In genomic region chr11:112004389-112004788, GRCh38 we compare ENCODE assay signal across 8 cellular contexts. TPM values are rescaled to one million over a fixed set of nuclear protein-coding genes. Genes with fewer than 3 reads are reported as not detected.
DNase-seq lines count a peak whose midpoint lies in the region; ATAC-seq and TF ChIP-seq lines count a peak whose summit lies in the region.

No MANE protein-coding gene starts in this region.

- dilution Hi-C loops in mammary epithelial cell (cut with HindIII; ENCODE audit: low sequenced_read_pairs), result no loop called here

- H3K27me3 ChIP-seq in mammary epithelial cell (ENCODE audit: insufficient read depth, low read length), result no peaks in the 10 kb centered on the region
- H3K27me3 ChIP-seq in breast epithelium, result no peaks in the 10 kb centered on the region
- H3K27me3 ChIP-seq in PC-9 (ENCODE audit: insufficient read depth, low read depth), result no peaks in the 10 kb centered on the region

- TF ChIP-seq POLR2A in breast epithelium (IDR thresholded peaks at IDR 0.05), result no peak

- H4K20me1 ChIP-seq in mammary epithelial cell (ENCODE audit: insufficient read depth, low read length) (no peaks in the 10 kb centered on the region), PC-9 (ENCODE audit: insufficient read depth) (no peaks in the 10 kb centered on the region)

- POLR2A ChIA-PET in PC-9 (lab: Charles Lee; ENCODE audit: unreplicated experiment), result no interaction called here

- H3K79me2 ChIP-seq in mammary epithelial cell (ENCODE audit: insufficient read depth, low read length) (no peaks in the 10 kb centered on the region), PC-9 (ENCODE audit: low read depth) (no peaks in the 10 kb centered on the region)

- TF ChIP-seq CTCF in mammary epithelial cell (conservative IDR thresholded peaks at IDR 0.05 in 1 of 2, IDR thresholded peaks at IDR 0.05 in 1 of 2; ENCODE audit: extremely low read depth in 1 of 2, insufficient read depth in 1 of 2, low read depth in 1 of 2, low read length in 2 of 2) (peak; percentile 32 to 35), breast epithelium (IDR thresholded peaks at IDR 0.05) (no peak), PC-9 (conservative IDR thresholded peaks at IDR 0.05) (peak; percentile 64)

- H3K9ac ChIP-seq in mammary epithelial cell (ENCODE audit: insufficient read depth, low read length), result no peak overlapping the region

- CTCF ChIA-PET in mammary epithelial cell (lab: Charles Lee; ENCODE audit: low non-redundant PET), result no interaction called here
- CTCF ChIA-PET in PC-9 (lab: Charles Lee), result interaction anchor here (0.6 kb wide), 1 partner anchor 677 kb away, joined by 3 read pairs; no protein-coding TSS in a partner anchor

- intact Hi-C loops in mammary epithelial cell (cut with micrococcal nuclease) (no loop called here), breast epithelium (cut with DNase I; ENCODE audit: low total_unique reads) (no loop called here), PC-9 (cut with micrococcal nuclease; ENCODE audit: unreplicated experiment) (no loop called here), left ventricle myocardium superior (cut with micrococcal nuclease) (no loop called here)

- no peaks in the 10 kb centered on the region for H3K9me2 ChIP-seq in PC-9 (ENCODE audit: insufficient read depth)

- H3K4me2 ChIP-seq in mammary epithelial cell (ENCODE audit: insufficient read depth, low read depth, low read length) (no peak overlapping the region), PC-9 (no peak overlapping the region)

- H3K4me3 ChIP-seq in mammary epithelial cell (replicated peaks in 1 of 3; ENCODE audit: insufficient read depth in 1 of 3, low read depth in 2 of 3, low read length in 3 of 3) (no peak overlapping the region), breast epithelium (no peak overlapping the region), PC-9 (no peak overlapping the region)

- H3F3A ChIP-seq in PC-9 (ENCODE audit: insufficient read depth, low read depth), result no peaks in the 10 kb centered on the region

- no peak overlapping the region for H3K27ac ChIP-seq in mammary epithelial cell (ENCODE audit: insufficient read depth, low read depth, low read length)
- no peak overlapping the region for H3K27ac ChIP-seq in breast epithelium
- no peak overlapping the region for H3K27ac ChIP-seq in PC-9

- no peak for DNase-seq in mammary epithelial cell
- DNase-seq in breast epithelium (ENCODE audit: low spot score in 2 of 2), result no peak
- no peak for DNase-seq in PC-9
- DNase-seq in left ventricle myocardium superior, result no peak
- no peak for DNase-seq in NCI-H1417 (lab: John Stamatoyannopoulos, UW)
- DNase-seq in GF-D8 (lab: John Stamatoyannopoulos, UW), result no peak
- DNase-seq in NCI-H1436 treated with DMSO at 0.1 percent for 48 hours (lab: John Stamatoyannopoulos, UW), result no peak

- H3K4me1 ChIP-seq in mammary epithelial cell (ENCODE audit: insufficient read depth, low read length) (no peaks in the 10 kb centered on the region), breast epithelium (no peaks in the 10 kb centered on the region), PC-9 (replicated peaks; ENCODE audit: insufficient read depth) (no peaks in the 10 kb centered on the region)

- 85% methylated on average over 4 of the region's 4 CpGs for WGBS in mammary epithelial cell (ENCODE audit: low coverage, missing lambda C conversion rate)

- ATAC-seq in HG02623 (IDR thresholded peaks at IDR 0.05; ENCODE audit: unreplicated experiment) (peak; percentile 95), left ventricle myocardium superior (peak; percentile 13)

- H3K9me3 ChIP-seq in mammary epithelial cell (replicated peaks; ENCODE audit: insufficient read depth, low read length) (no peaks in the 10 kb centered on the region), breast epithelium (no peaks in the 10 kb centered on the region), PC-9 (ENCODE audit: insufficient read depth, low read depth) (no peaks in the 10 kb centered on the region)

- H3K36me3 ChIP-seq in mammary epithelial cell (ENCODE audit: insufficient read depth, low read length) (no peaks in the 10 kb centered on the region), breast epithelium (no peaks in the 10 kb centered on the region), PC-9 (ENCODE audit: low read depth) (no peaks in the 10 kb centered on the region)

- no TSS peak for BruUV-seq in mammary epithelial cell (replicated peaks; lab: Mats Ljungman, UMichigan)
- BruUV-seq in PC-9 (replicated peaks; lab: Mats Ljungman, UMichigan), result no TSS peak

- in situ Hi-C loops in mammary epithelial cell (cut with MboI; ENCODE audit: low sequenced_read_pairs in 2 of 2), result no loop called here

- H2AFZ ChIP-seq in mammary epithelial cell (ENCODE audit: low read depth, low read length) (no peak overlapping the region), PC-9 (no peak overlapping the region)

RNA-seq across cellular contexts. Expression of gene DLAT, which starts 20.8 kb away (rescaled TPM):
- total RNA-seq in mammary epithelial cell (10 to 100 TPM; 38.6 to 42.0 TPM), breast epithelium (10 to 100 TPM; 26.9 to 30.9 (median 27.5) TPM), PC-9 (2021) (27.8 and 44.9 TPM in 2 replicates), left ventricle myocardium superior (189 TPM)
- polyA plus RNA-seq in mammary epithelial cell, result 34.5 TPM
- polyA minus RNA-seq in mammary epithelial cell, result 37.3 TPM

Comparison
In these comparisons a context has a peak if more than half of its experiments do, and no peak if none do; other contexts are left out.
1. CTCF ChIP-seq: peak in mammary epithelial cell (2 of 2) and PC-9 (single experiment); none in breast epithelium (0 of 3).